1 cellular context compared by ENCODE assay signal in genomic region chrX:103101280-103102042, GRCh38.
A peak's percentile ranks its signal among the peaks of the same experiment; 100 is the strongest.
TF ChIP-seq lines count a peak whose summit lies in the region.

No MANE protein-coding gene starts in this region.

TF ChIP-seq in K562, 482 proteins besides CTCF, POLR2A, EP300 and RAD21 (continues in another document):
- TF ChIP-seq ZNF280A (IDR thresholded peaks at IDR 0.05; ENCODE audit: low read depth, partially characterized antibody) (no peak), IRF2 (CRISPR knock-in tag; IDR thresholded peaks at IDR 0.05) (no peak), MXI1 (IDR thresholded peaks at IDR 0.05; ENCODE audit: low read depth, low read length) (no peak), TEAD4 (IDR thresholded peaks at IDR 0.05; ENCODE audit: low read length) (peak; percentile 97), TEAD4 (CRISPR knock-in tag; IDR thresholded peaks at IDR 0.05; ENCODE audit: borderline replicate concordance) (no peak), ZNF175 (CRISPR knock-in tag; IDR thresholded peaks at IDR 0.05; ENCODE audit: low read depth) (no peak), ZKSCAN3 (CRISPR knock-in tag; IDR thresholded peaks at IDR 0.05) (no peak), HOMEZ (CRISPR knock-in tag; IDR thresholded peaks at IDR 0.05) (no peak), ZSCAN29 (IDR thresholded peaks at IDR 0.05) (no peak), RERE (CRISPR knock-in tag; IDR thresholded peaks at IDR 0.05; ENCODE audit: borderline replicate concordance) (no peak), E2F5 (CRISPR knock-in tag; IDR thresholded peaks at IDR 0.05) (no peak), ZNF197 (CRISPR knock-in tag; IDR thresholded peaks at IDR 0.05; ENCODE audit: low read depth) (peak; percentile 90), PRPF4 (IDR thresholded peaks at IDR 0.05; ENCODE audit: insufficient read depth, low read depth, low read length, poor library complexity, severe bottlenecking) (no peak), ZNF436 (CRISPR knock-in tag; IDR thresholded peaks at IDR 0.05) (no peak), ZNF609 (CRISPR knock-in tag; IDR thresholded peaks at IDR 0.05; ENCODE audit: borderline replicate concordance) (peak; percentile 46; the same call in 1 of the 2 replicates), POU5F1 (IDR thresholded peaks at IDR 0.05; ENCODE audit: borderline replicate concordance, low read depth, low read length, partially characterized antibody) (no peak), MIER1 (IDR thresholded peaks at IDR 0.05; ENCODE audit: low read depth) (no peak), NR1H2 (CRISPR knock-in tag; IDR thresholded peaks at IDR 0.05) (no peak), ZNF655 (CRISPR knock-in tag; IDR thresholded peaks at IDR 0.05) (no peak), JUND (IDR thresholded peaks at IDR 0.05; ENCODE audit: borderline replicate concordance, low read depth, low read length) (no peak), JUND (tag; IDR thresholded peaks at IDR 0.05; ENCODE audit: borderline replicate concordance, low read depth, low read length) (peak; percentile 43; the same call in 1 of the 3 replicates), ATF1 (CRISPR knock-in tag; IDR thresholded peaks at IDR 0.05) (no peak), ATF1 (tag; IDR thresholded peaks at IDR 0.05) (peak; percentile 57; the same call in 1 of the 2 replicates), PKNOX1 (IDR thresholded peaks at IDR 0.05) (peak; percentile 48), ARHGAP35 (IDR thresholded peaks at IDR 0.05; ENCODE audit: partially characterized antibody) (no peak), KLF13 (tag; IDR thresholded peaks at IDR 0.05; ENCODE audit: borderline replicate concordance, low read depth) (no peak), FOXP4 (CRISPR knock-in tag; IDR thresholded peaks at IDR 0.05; ENCODE audit: borderline replicate concordance) (no peak), BMI1 (IDR thresholded peaks at IDR 0.05; ENCODE audit: low read length) (no peak), GTF2B (IDR thresholded peaks at IDR 0.05; ENCODE audit: extremely low read depth, insufficient read length) (no peak), ZNF232 (CRISPR knock-in tag; IDR thresholded peaks at IDR 0.05) (no peak), GTF2E2 (tag; IDR thresholded peaks at IDR 0.05) (no peak), BCOR (IDR thresholded peaks at IDR 0.05) (peak; percentile 81), OTX1 (CRISPR knock-in tag; IDR thresholded peaks at IDR 0.05) (no peak), NR2C1 (IDR thresholded peaks at IDR 0.05) (no peak), NR2C1 (tag; IDR thresholded peaks at IDR 0.05) (0 out of 2 replicates have a peak, but pooled peaks have one; percentile 45), NR0B1 (IDR thresholded peaks at IDR 0.05; ENCODE audit: partially characterized antibody) (no peak), POLR2H (tag; IDR thresholded peaks at IDR 0.05; ENCODE audit: low read depth) (peak; percentile 17; the same call in 1 of the 2 replicates), KAT2B (IDR thresholded peaks at IDR 0.05; ENCODE audit: low read depth, low read length) (no peak), ZNF146 (CRISPR knock-in tag; IDR thresholded peaks at IDR 0.05; ENCODE audit: unreplicated experiment) (no peak), POLR2G (IDR thresholded peaks at IDR 0.05; ENCODE audit: low read depth, low read length) (no peak), SIRT6 (IDR thresholded peaks at IDR 0.05; ENCODE audit: low read depth, low read length) (no peak)
